3 cellular contexts compared by ENCODE assay signal in genomic region chr17:32429598-32429997, GRCh38.
TF ChIP-seq lines count a peak whose summit lies in the region.

No MANE protein-coding gene starts in this region.

TF ChIP-seq in HepG2, 621 proteins besides CTCF, POLR2A, EP300 and RAD21:
- no peak for TF ChIP-seq ZNF639 (CRISPR knock-in tag; conservative IDR thresholded peaks at IDR 0.05)
- no peak for TF ChIP-seq NCOR1 (IDR thresholded peaks at IDR 0.05; ENCODE audit: borderline replicate concordance, low read length)
- peak; percentile 76 for TF ChIP-seq ZNF280D (CRISPR knock-in tag; IDR thresholded peaks at IDR 0.05)
- TF ChIP-seq ZNF547 (CRISPR knock-in tag; IDR thresholded peaks at IDR 0.05) = no peak
- TF ChIP-seq, protein P1, sequence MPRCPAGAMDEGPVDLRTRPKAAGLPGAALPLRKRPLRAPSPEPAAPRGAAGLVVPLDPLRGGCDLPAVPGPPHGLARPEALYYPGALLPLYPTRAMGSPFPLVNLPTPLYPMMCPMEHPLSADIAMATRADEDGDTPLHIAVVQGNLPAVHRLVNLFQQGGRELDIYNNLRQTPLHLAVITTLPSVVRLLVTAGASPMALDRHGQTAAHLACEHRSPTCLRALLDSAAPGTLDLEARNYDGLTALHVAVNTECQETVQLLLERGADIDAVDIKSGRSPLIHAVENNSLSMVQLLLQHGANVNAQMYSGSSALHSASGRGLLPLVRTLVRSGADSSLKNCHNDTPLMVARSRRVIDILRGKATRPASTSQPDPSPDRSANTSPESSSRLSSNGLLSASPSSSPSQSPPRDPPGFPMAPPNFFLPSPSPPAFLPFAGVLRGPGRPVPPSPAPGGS (CRISPR knock-in tag; IDR thresholded peaks at IDR 0.05) = no peak

TF ChIP-seq in HEK293, 187 proteins besides CTCF, POLR2A, EP300 and RAD21:
- TF ChIP-seq SCRT1 (tag by site-specific recombination; IDR thresholded peaks at IDR 0.05; ENCODE audit: borderline replicate concordance) (no peak), ZNF529 (tag by site-specific recombination; IDR thresholded peaks at IDR 0.05; ENCODE audit: insufficient replicate concordance) (peak; percentile 35), SETDB1 (IDR thresholded peaks at IDR 0.05; ENCODE audit: insufficient read length, low read length) (peak; percentile 95), ZNF626 (tag by site-specific recombination; IDR thresholded peaks at IDR 0.05) (peak; percentile 47; the same call in 1 of the 2 replicates)
- TF ChIP-seq, protein P2, sequence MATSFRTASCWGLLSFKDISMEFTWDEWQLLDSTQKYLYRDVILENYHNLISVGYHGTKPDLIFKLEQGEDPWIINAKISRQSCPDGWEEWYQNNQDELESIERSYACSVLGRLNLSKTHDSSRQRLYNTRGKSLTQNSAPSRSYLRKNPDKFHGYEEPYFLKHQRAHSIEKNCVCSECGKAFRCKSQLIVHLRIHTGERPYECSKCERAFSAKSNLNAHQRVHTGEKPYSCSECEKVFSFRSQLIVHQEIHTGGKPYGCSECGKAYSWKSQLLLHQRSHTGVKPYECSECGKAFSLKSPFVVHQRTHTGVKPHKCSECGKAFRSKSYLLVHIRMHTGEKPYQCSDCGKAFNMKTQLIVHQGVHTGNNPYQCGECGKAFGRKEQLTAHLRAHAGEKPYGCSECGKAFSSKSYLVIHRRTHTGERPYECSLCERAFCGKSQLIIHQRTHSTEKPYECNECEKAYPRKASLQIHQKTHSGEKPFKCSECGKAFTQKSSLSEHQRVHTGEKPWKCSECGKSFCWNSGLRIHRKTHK (tag by site-specific recombination; IDR thresholded peaks at IDR 0.05) = peak; percentile 23; the same call in 1 of the 2 replicates

TF ChIP-seq in K562, 482 proteins besides CTCF, POLR2A, EP300 and RAD21:
- TF ChIP-seq ZNF280A (IDR thresholded peaks at IDR 0.05; ENCODE audit: low read depth, partially characterized antibody) (peak; percentile 70), ZFP36 (IDR thresholded peaks at IDR 0.05; ENCODE audit: low read depth, low read length, partially characterized antibody) (peak; percentile 65), HMGN3 (IDR thresholded peaks at IDR 0.05; ENCODE audit: borderline replicate concordance, extremely low read depth, insufficient read length, low read depth, low read length) (no peak), RFX5 (IDR thresholded peaks at IDR 0.05; ENCODE audit: low read depth, low read length) (no peak), CBX5 (IDR thresholded peaks at IDR 0.05; ENCODE audit: borderline replicate concordance, low read depth) (peak; percentile 91), HSF4 (CRISPR knock-in tag; IDR thresholded peaks at IDR 0.05; ENCODE audit: borderline replicate concordance) (no peak), SIN3A (IDR thresholded peaks at IDR 0.05; ENCODE audit: borderline replicate concordance in 2 of 2, control insufficient read depth in 1 of 2, low read depth in 2 of 2, low read length in 2 of 2) (no peak), ZBTB7A (IDR thresholded peaks at IDR 0.05; ENCODE audit: borderline replicate concordance, control insufficient read depth, low read depth, low read length) (peak; percentile 52; the same call in 1 of the 2 replicates), PTRF (tag; IDR thresholded peaks at IDR 0.05) (no peak), ATF7 (IDR thresholded peaks at IDR 0.05) (no peak), KAT7 (CRISPR knock-in tag; IDR thresholded peaks at IDR 0.05; ENCODE audit: borderline replicate concordance) (no peak), BRCA1 (IDR thresholded peaks at IDR 0.05) (no peak), BRCA1 (CRISPR knock-in tag; IDR thresholded peaks at IDR 0.05) (no peak), TRIM28 (IDR thresholded peaks at IDR 0.05) (peak; percentile 92), KDM5B (IDR thresholded peaks at IDR 0.05; ENCODE audit: insufficient replicate concordance, low read depth, low read length) (no peak), CBX1 (IDR thresholded peaks at IDR 0.05; ENCODE audit: low read depth) (0 out of 2 replicates have a peak, but pooled peaks have one; percentile 53), CBX3 (IDR thresholded peaks at IDR 0.05; ENCODE audit: borderline replicate concordance in 1 of 2, low read length in 2 of 2) (peak in 1 of 2 experiments; percentile 86; a peak in 2 of 3 replicates), KDM1A (IDR thresholded peaks at IDR 0.05) (no peak), NEUROD1 (IDR thresholded peaks at IDR 0.05; ENCODE audit: borderline replicate concordance, low read depth, low read length, partially characterized antibody) (no peak), KLF10 (CRISPR knock-in tag; IDR thresholded peaks at IDR 0.05) (no peak), SETDB1 (IDR thresholded peaks at IDR 0.05; ENCODE audit: low read length) (no peak)
- TF ChIP-seq, protein P3, sequence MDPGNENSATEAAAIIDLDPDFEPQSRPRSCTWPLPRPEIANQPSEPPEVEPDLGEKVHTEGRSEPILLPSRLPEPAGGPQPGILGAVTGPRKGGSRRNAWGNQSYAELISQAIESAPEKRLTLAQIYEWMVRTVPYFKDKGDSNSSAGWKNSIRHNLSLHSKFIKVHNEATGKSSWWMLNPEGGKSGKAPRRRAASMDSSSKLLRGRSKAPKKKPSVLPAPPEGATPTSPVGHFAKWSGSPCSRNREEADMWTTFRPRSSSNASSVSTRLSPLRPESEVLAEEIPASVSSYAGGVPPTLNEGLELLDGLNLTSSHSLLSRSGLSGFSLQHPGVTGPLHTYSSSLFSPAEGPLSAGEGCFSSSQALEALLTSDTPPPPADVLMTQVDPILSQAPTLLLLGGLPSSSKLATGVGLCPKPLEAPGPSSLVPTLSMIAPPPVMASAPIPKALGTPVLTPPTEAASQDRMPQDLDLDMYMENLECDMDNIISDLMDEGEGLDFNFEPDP (CRISPR knock-in tag; IDR thresholded peaks at IDR 0.05) = no peak
